In genomic region chr19:52600639-52601024, GRCh38 we compare ENCODE assay signal across 8 cellular contexts. TPM values are rescaled to one million over a fixed set of nuclear protein-coding genes. Genes with fewer than 3 reads are reported as not detected.
DNase-seq lines count a peak whose midpoint lies in the region; ATAC-seq, FAIRE-seq and TF ChIP-seq lines count a peak whose summit lies in the region.

No MANE protein-coding gene starts in this region.

- no peaks in the 10 kb centered on the region for H3K27me3 ChIP-seq in prostate gland (replicated peaks; ENCODE audit: insufficient read depth)

- 1% methylated on average over 15 of the region's 15 CpGs for WGBS in prostate gland

- FAIRE-seq in GM12891 (lab: Jason Lieb, UNC): peak; percentile 58

- no peaks in the 10 kb centered on the region for H3K36me3 ChIP-seq in prostate gland

- DNase-seq in GM12891 (ENCODE audit: insufficient read length, low spot score): no peak
- DNase-seq in activated CD4-positive, CD25-positive, alpha-beta regulatory T cell treated with anti-CD3 and anti-CD28 coated beads, Interleukin-2, amount 50 U/mL, for 72 hours: peak; percentile 30
- DNase-seq in foreskin fibroblast: peak in 1 of 2 donors; percentile 10
- no peak for DNase-seq in prostate gland (ENCODE audit: low spot score)
- DNase-seq in NK-92 (lab: John Stamatoyannopoulos, UW; ENCODE audit: unreplicated experiment): no peak
- no peak for DNase-seq in COR-L47 (lab: John Stamatoyannopoulos, UW)

- no peak for TF ChIP-seq POLR2A in GM12891 (IDR thresholded peaks at IDR 0.05; ENCODE audit: low read depth, low read length)
- no peak for TF ChIP-seq POLR2A in prostate gland (IDR thresholded peaks at IDR 0.05)

- H3K4me3 ChIP-seq in foreskin fibroblast (ENCODE audit: low read depth in 1 of 2, low read length in 2 of 2): peak overlapping the region; percentile 51 to 77
- H3K4me3 ChIP-seq in prostate gland: peak overlapping the region; percentile 44 to 56

- intact Hi-C loops in prostate gland (cut with DNase I): loop anchor here (5.0 kb wide), 1 partner anchor 92 kb away; no protein-coding TSS in a partner anchor

- H3K27ac ChIP-seq in prostate gland: peak overlapping the region; percentile 67 to 75

- ATAC-seq in HG02938 (IDR thresholded peaks at IDR 0.05; ENCODE audit: unreplicated experiment): peak; percentile 3
- ATAC-seq in GM21360 (IDR thresholded peaks at IDR 0.05; ENCODE audit: unreplicated experiment): no peak

- no peaks in the 10 kb centered on the region for H3K9me3 ChIP-seq in prostate gland

- no peaks in the 10 kb centered on the region for H3K4me1 ChIP-seq in prostate gland (replicated peaks)

- TF ChIP-seq CTCF in foreskin fibroblast (IDR thresholded peaks at IDR 0.05; ENCODE audit: low read depth, low read length) (no peak), prostate gland (IDR thresholded peaks at IDR 0.05) (no peak)

TF ChIP-seq in GM12891, 5 proteins besides CTCF, POLR2A, EP300 and RAD21:
- TF ChIP-seq SPI1 (IDR thresholded peaks at IDR 0.05; ENCODE audit: low read depth, low read length): no peak
- no peak for TF ChIP-seq POU2F2 (IDR thresholded peaks at IDR 0.05; ENCODE audit: low read depth, low read length)
- TF ChIP-seq TAF1 (IDR thresholded peaks at IDR 0.05; ENCODE audit: low read depth, low read length): no peak
- TF ChIP-seq PAX5 (IDR thresholded peaks at IDR 0.05; ENCODE audit: insufficient read depth, low read length, severe bottlenecking): no peak
- no peak for TF ChIP-seq POLR2AphosphoS5 (IDR thresholded peaks at IDR 0.05; ENCODE audit: low read depth, low read length)
TF ChIP-seq in GM12891: peak in this region for 0.

RNA-seq across cellular contexts. Expression of gene ZNF701, which starts 30.5 kb away (rescaled TPM):
- polyA plus RNA-seq in GM12891 (2012; ENCODE audit: low read depth, missing spikeins): 5.7 TPM
- total RNA-seq in prostate gland: 10 to 100 TPM; 15.4 to 22.1 TPM

RNA-seq across cellular contexts. Expression of gene ZNF83, which starts 37.5 kb away (rescaled TPM):
- 16.2 TPM for polyA plus RNA-seq in GM12891 (2012; ENCODE audit: low read depth, missing spikeins)
- total RNA-seq in prostate gland: 10 to 100 TPM; 36.3 to 62.1 TPM
